1 cellular context compared by ENCODE assay signal in genomic region chr5:142821733-142822487, GRCh38.
TF ChIP-seq lines count a peak whose summit lies in the region.

No MANE protein-coding gene starts in this region.

TF ChIP-seq in GM12878, 131 proteins besides CTCF, POLR2A, EP300 and RAD21 (continued from another document):
- no peak for TF ChIP-seq GABPA (IDR thresholded peaks at IDR 0.05; ENCODE audit: low read depth)
- no peak for TF ChIP-seq RELB (IDR thresholded peaks at IDR 0.05; ENCODE audit: low read depth)
- no peak for TF ChIP-seq CBX5 (IDR thresholded peaks at IDR 0.05; ENCODE audit: low read depth)
- TF ChIP-seq E4F1 (IDR thresholded peaks at IDR 0.05; ENCODE audit: borderline replicate concordance, partially characterized antibody), result no peak
- no peak for TF ChIP-seq ATF2 (IDR thresholded peaks at IDR 0.05; ENCODE audit: low read length)
- TF ChIP-seq TBL1XR1 (IDR thresholded peaks at IDR 0.05; ENCODE audit: low read depth, low read length), result no peak
